Comparison of ENCODE assay signal across 15 cellular contexts in genomic region chr7:38929460-38930171, GRCh38. TPM values are rescaled to one million over a fixed set of nuclear protein-coding genes. Genes with fewer than 3 reads are reported as not detected.
DNase-seq lines count a peak whose midpoint lies in the region; ATAC-seq, FAIRE-seq and TF ChIP-seq lines count a peak whose summit lies in the region.
"Had no signal": no experiment of that assay in that cellular context is flagged by ENCODE, and none has a peak within 500 bp of the region (broad histone marks: within the 10 kb centered on the region; RNA-seq: fewer than 3 reads in every experiment).

No MANE protein-coding gene starts in this region.

- H3K4me3 ChIP-seq in thoracic aorta = no peak overlapping the region
- H3K4me3 ChIP-seq: adrenal gland, GM23248, spleen had no signal

- no peak for FAIRE-seq in GM19239 (lab: Jason Lieb, UNC)

- CTCF ChIA-PET in GM10248 (lab: Yijun Ruan, JAX) = interaction anchor here (1.1 to 2.0 kb wide), 2 partner anchors 18 to 525 kb away, joined by 3 to 6 read pairs; no protein-coding TSS in a partner anchor

- no peak for TF ChIP-seq CTCF in thoracic aorta (IDR thresholded peaks at IDR 0.05)
- no peak for TF ChIP-seq CTCF in GM10248 (IDR thresholded peaks at IDR 0.05; ENCODE audit: control extremely low read depth, extremely low read depth, low read depth, missing control alignments)

- no peaks in the 10 kb centered on the region for H3K9me3 ChIP-seq in thoracic aorta
- H3K9me3 ChIP-seq: adrenal gland, spleen had no signal

- ATAC-seq in thoracic aorta (ENCODE audit: insufficient number of reproducible peaks, low FRiP score, low read depth) = peak; percentile 50
- ATAC-seq: natural killer cell, T-cell had no signal

- peak; percentile 36 for DNase-seq in NCI-H82 (lab: John Stamatoyannopoulos, UW)
- DNase-seq in NCI-H82 treated with DMSO at 0.1 percent for 48 hours (lab: John Stamatoyannopoulos, UW; ENCODE audit: unreplicated experiment) = no peak
- peak; percentile 54 to 79 for DNase-seq in NCI-H524 (lab: John Stamatoyannopoulos, UW)
- DNase-seq in glomerular visceral epithelial cell (ENCODE audit: extremely low spot score) = peak; percentile 75
- no peak for DNase-seq in thoracic aorta (ENCODE audit: low spot score)
- DNase-seq in stimulated activated CD4-positive, alpha-beta T cell treated with anti-CD3 and anti-CD28 coated beads, Interleukin-12 subunit alpha, Interleukin-12 subunit beta, amount 100 ng/mL, for 4 hours = no peak
- DNase-seq in GM10248 (ENCODE audit: extremely low spot score) = no peak
- DNase-seq in GM19239 (ENCODE audit: insufficient read length, low spot score) = no peak
- DNase-seq: adrenal gland; GM23248; natural killer cell; NCI-H748 treated with DMSO at 0.1 percent for 48 hours; spleen; stimulated activated CD8-positive, alpha-beta memory T cell treated with anti-CD3 and anti-CD28 coated beads, Interleukin-4, amount 100 ng/mL, for 48 hours; T-cell had no signal

- H3K27ac ChIP-seq in thoracic aorta = no peak overlapping the region
- H3K27ac ChIP-seq: adrenal gland, GM23248, spleen had no signal

- H3K27me3 ChIP-seq in thoracic aorta (replicated peaks; ENCODE audit: insufficient read depth) = no peaks in the 10 kb centered on the region
- H3K27me3 ChIP-seq: adrenal gland, spleen had no signal

- peaks cover 0 to 13% of the 10 kb centered on the region in 2 donors for H3K4me1 ChIP-seq in thoracic aorta (ENCODE audit: control insufficient read depth in 1 of 2, low read depth in 2 of 2)
- H3K4me1 ChIP-seq: adrenal gland, spleen had no signal

- H3K36me3 ChIP-seq in thoracic aorta = no peaks in the 10 kb centered on the region
- H3K36me3 ChIP-seq: adrenal gland, spleen had no signal

- POLR2A ChIA-PET in GM10248 (lab: Yijun Ruan, JAX) = no interaction called here

RNA-seq across cellular contexts. Expression of gene VPS41, which starts 20.6 kb away (rescaled TPM):
- 10 to 100 TPM; 39.1 to 52.5 TPM for total RNA-seq in thoracic aorta

RNA-seq across cellular contexts. Expression of gene POU6F2, which starts 48.1 kb away (rescaled TPM):
- not detected for total RNA-seq in thoracic aorta
- total RNA-seq: GM23248, T-cell had no signal

Comparison
In these comparisons a context has a peak if more than half of its experiments do, and no peak if none do; other contexts are left out.
1. DNase-seq: peak in NCI-H82 (single experiment), NCI-H524 (2 of 2) and glomerular visceral epithelial cell (single experiment); none in NCI-H82 treated with DMSO at 0.1 percent for 48 hours (single experiment), thoracic aorta (single experiment), stimulated activated CD4-positive, alpha-beta T cell treated with anti-CD3 and anti-CD28 coated beads, Interleukin-12 subunit alpha, Interleukin-12 subunit beta, amount 100 ng/mL, for 4 hours (single experiment), GM10248 (single experiment) and GM19239 (single experiment).